10 cellular contexts compared by ENCODE assay signal in the genomic region with DNA sequence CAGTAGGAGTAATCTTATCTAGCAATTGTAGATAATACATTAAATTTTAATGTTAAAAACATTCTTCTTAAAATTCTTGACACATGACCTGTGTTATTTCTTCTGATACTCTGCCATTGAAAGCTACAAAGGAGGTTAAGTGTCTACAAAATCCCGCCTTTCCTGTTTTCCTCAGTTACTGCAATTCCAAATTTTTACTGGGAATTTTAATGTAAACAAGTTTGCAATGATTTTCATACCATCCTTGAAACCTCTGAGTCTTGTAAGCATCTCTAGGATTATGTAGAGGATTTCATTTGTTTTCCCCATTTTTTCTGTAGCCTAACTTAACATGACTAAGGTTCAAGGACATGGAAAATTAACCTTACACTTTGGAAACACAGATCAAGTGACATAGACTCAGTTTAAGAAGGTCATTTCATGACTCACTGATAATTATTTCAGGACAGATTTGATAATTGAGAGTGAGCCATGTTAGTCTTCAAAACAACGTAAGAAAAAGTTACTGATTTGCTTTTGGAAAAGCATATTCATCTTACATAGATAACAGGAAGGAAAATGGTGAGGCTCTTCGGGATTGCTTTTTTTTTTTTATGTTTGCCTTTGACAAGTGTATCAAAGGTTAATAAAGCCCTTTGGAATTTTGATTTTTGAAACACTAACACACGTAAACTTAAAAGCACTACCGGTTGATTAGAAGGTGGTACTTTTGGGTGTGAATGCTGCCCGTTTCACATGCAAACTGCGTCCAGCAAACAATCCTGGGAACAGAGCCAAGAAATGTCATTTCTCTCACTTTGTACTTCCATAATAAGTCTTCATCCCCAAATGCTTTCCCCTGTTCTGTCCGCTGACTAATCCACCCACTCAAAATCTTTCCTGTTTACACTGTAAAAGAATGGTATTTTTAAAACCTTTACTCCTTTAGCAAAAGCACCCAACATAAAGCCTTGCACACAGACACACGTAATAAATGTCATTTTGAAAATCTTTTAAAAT. TPM values are rescaled to one million over a fixed set of nuclear protein-coding genes. Genes with fewer than 3 reads are reported as not detected.
A peak's percentile ranks its signal among the peaks of the same experiment; 100 is the strongest.
DNase-seq lines count a peak whose midpoint lies in the region; ATAC-seq and TF ChIP-seq lines count a peak whose summit lies in the region.
"Had no signal": no experiment of that assay in that cellular context is flagged by ENCODE, and none has a peak within 500 bp of the region (broad histone marks: within the 10 kb centered on the region; RNA-seq: fewer than 3 reads in every experiment).

No MANE protein-coding gene starts in this region.

- in situ Hi-C loops in KBM-7 (cut with MboI; ENCODE audit: low pct_unique_long_range_greater_than_20kb, low sequenced_read_pairs): no loop called here
- in situ Hi-C loops in mammary epithelial cell (cut with MboI; ENCODE audit: low sequenced_read_pairs in 2 of 2): no loop called here

- TF ChIP-seq CTCF in AG04450 (IDR thresholded peaks at IDR 0.05; ENCODE audit: low read depth, low read length) (no peak), mammary epithelial cell (conservative IDR thresholded peaks at IDR 0.05 in 1 of 2, IDR thresholded peaks at IDR 0.05 in 1 of 2; ENCODE audit: extremely low read depth in 1 of 2, insufficient read depth in 1 of 2, low read depth in 1 of 2, low read length in 2 of 2) (no peak), lung (IDR thresholded peaks at IDR 0.05; ENCODE audit: control extremely low read depth, extremely low read depth) (no peak)

- H4K20me1 ChIP-seq in mammary epithelial cell (ENCODE audit: insufficient read depth, low read length): no peaks in the 10 kb centered on the region

- POLR2A ChIA-PET in AG04450 (lab: Yijun Ruan, JAX): no interaction called here

- peak; percentile 35 for ATAC-seq in lung (ENCODE audit: insufficient read depth, low FRiP score)
- ATAC-seq in HG03571 (IDR thresholded peaks at IDR 0.05; ENCODE audit: unreplicated experiment): no peak
- ATAC-seq: T-helper 17 cell had no signal

- peak overlapping the region; percentile 56 for H3K4me2 ChIP-seq in mammary epithelial cell (ENCODE audit: insufficient read depth, low read depth, low read length)

- no peak overlapping the region for H3K9ac ChIP-seq in mammary epithelial cell (ENCODE audit: insufficient read depth, low read length)

- intact Hi-C loops in mammary epithelial cell (cut with micrococcal nuclease): loop anchor here (2.0 kb wide), 1 partner anchor 40 kb away; no protein-coding TSS in a partner anchor

- H3K9me3 ChIP-seq in AG04450 (ENCODE audit: control insufficient read depth, insufficient read depth, low read length) (no peaks in the 10 kb centered on the region), mammary epithelial cell (replicated peaks; ENCODE audit: insufficient read depth, low read length) (no peaks in the 10 kb centered on the region), lung (ENCODE audit: control insufficient read depth in 2 of 2, insufficient read depth in 1 of 2, low read length in 1 of 2) (peaks cover 0 to under 1% of the 10 kb centered on the region in 2 donors)

- BruUV-seq in mammary epithelial cell (replicated peaks; lab: Mats Ljungman, UMichigan): no TSS peak

- H3K4me1 ChIP-seq in mammary epithelial cell (ENCODE audit: insufficient read depth, low read length) (peaks cover 12% of the 10 kb centered on the region), lung (ENCODE audit: control insufficient read depth in 2 of 2, insufficient read depth in 2 of 2, low read length in 2 of 2) (peaks cover 0 to 10% of the 10 kb centered on the region in 2 donors)

- H3K4me3 ChIP-seq in AG04450 (ENCODE audit: low read depth, low read length) (no peak overlapping the region), mammary epithelial cell (replicated peaks in 1 of 3; ENCODE audit: insufficient read depth in 1 of 3, low read depth in 2 of 3, low read length in 3 of 3) (no peak overlapping the region), lung (no peak overlapping the region)

- no peaks in the 10 kb centered on the region for H3K79me2 ChIP-seq in mammary epithelial cell (ENCODE audit: insufficient read depth, low read length)

- H3K27me3 ChIP-seq in AG04450 (ENCODE audit: control insufficient read depth, insufficient read depth, low read length) (no peaks in the 10 kb centered on the region), mammary epithelial cell (ENCODE audit: insufficient read depth, low read length) (no peaks in the 10 kb centered on the region), lung (ENCODE audit: control insufficient read depth, insufficient read depth) (no peaks in the 10 kb centered on the region)

- WGBS in mammary epithelial cell (ENCODE audit: low coverage, missing lambda C conversion rate): 27% methylated on average over 9 of the region's 9 CpGs
- 24 to 42% methylated on average over 9 of the region's 9 CpGs for WGBS in lung, 2 donors

- H2AFZ ChIP-seq in mammary epithelial cell (ENCODE audit: low read depth, low read length): peak overlapping the region; percentile 35

- dilution Hi-C loops in mammary epithelial cell (cut with HindIII; ENCODE audit: low sequenced_read_pairs): no loop called here

- H3K36me3 ChIP-seq in mammary epithelial cell (ENCODE audit: insufficient read depth, low read length) (no peaks in the 10 kb centered on the region), lung (ENCODE audit: control insufficient read depth in 2 of 2, insufficient read depth in 2 of 2, low read length in 2 of 2) (no peaks in the 10 kb centered on the region)

- CTCF ChIA-PET in AG04450 (lab: Charles Lee): interaction anchor here (1.1 to 1.3 kb wide), 2 partner anchors 183 kb away, joined by 3 read pairs; no protein-coding TSS in a partner anchor
- CTCF ChIA-PET in mammary epithelial cell (lab: Charles Lee; ENCODE audit: low non-redundant PET): no interaction called here

- H3K27ac ChIP-seq in AG04450 (ENCODE audit: low read depth, low read length) (no peak overlapping the region), mammary epithelial cell (ENCODE audit: insufficient read depth, low read depth, low read length) (no peak overlapping the region), lung (ENCODE audit: low read depth in 1 of 2, low read length in 1 of 2) (peak overlapping the region in 1 of 2 donors; percentile 84)

- peak; percentile 26 for DNase-seq in AG04450 (ENCODE audit: low read depth, low spot score)
- DNase-seq in KBM-7: peak; percentile 37
- DNase-seq in mammary epithelial cell: peak; percentile 64
- no peak for DNase-seq in lung (ENCODE audit: low spot score)
- no peak for DNase-seq in anterior cingulate cortex (lab: John Stamatoyannopoulos, UW)
- no peak for DNase-seq in NCI-H1417 treated with DMSO at 0.1 percent for 48 hours (lab: John Stamatoyannopoulos, UW)
- DNase-seq in activated CD4-positive, CD25-positive, alpha-beta regulatory T cell treated with anti-CD3 and anti-CD28 coated beads, Interleukin-2, amount 50 U/mL, for 72 hours: no peak
- DNase-seq: activated naive CD8-positive, alpha-beta T cell treated with anti-CD3 and anti-CD28 coated beads, Interleukin-2, amount 10 ng/mL, durations not matched to agents 7 days and 5 days; T-helper 17 cell had no signal

RNA-seq across cellular contexts. Expression of a gene that starts 39.4 kb away (rescaled TPM):
- polyA plus RNA-seq in AG04450 (2011; rRNA removed) (79.6 and 81.5 TPM in 2 replicates), mammary epithelial cell (160 TPM), lung (10 to 100 TPM; 20.4 to 26.3 TPM)
- polyA minus RNA-seq in AG04450 (2011; rRNA and poly(A)+ RNA removed): 154 and 191 TPM in 2 replicates
- total RNA-seq in mammary epithelial cell (100 to 1,000 TPM; 199 to 225 TPM), lung (10 to 100 TPM; 93.3 to 93.4 TPM)
- polyA minus RNA-seq in mammary epithelial cell: 237 TPM

Comparison
In these comparisons a context has a peak if more than half of its experiments do, and no peak if none do; other contexts are left out.
1. DNase-seq: peak in AG04450 (single experiment), KBM-7 (single experiment) and mammary epithelial cell (single experiment); none in lung (single experiment), anterior cingulate cortex (0 of 58), NCI-H1417 treated with DMSO at 0.1 percent for 48 hours (single experiment) and activated CD4-positive, CD25-positive, alpha-beta regulatory T cell treated with anti-CD3 and anti-CD28 coated beads, Interleukin-2, amount 50 U/mL, for 72 hours (single experiment).